In the genomic region with DNA sequence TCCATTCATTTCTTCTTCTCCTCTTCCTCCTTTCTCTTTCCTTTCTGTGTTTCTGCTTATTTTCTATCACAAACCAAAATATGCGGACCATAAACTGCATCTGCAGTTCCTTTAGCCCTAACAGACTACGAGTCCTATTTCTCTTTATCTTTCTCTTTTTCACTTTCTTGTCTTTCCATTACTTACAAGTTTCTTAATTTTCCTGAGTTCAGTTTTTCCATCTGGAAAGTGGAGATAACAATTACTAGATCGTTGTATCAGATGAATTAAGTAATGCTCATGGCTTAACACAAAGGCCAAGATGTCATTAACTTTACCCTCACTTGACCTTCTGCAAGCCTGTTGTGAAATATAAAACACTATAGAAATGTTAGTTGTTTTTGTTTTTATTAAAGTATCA, we compare ENCODE assay signal across 1 cellular context.
TF ChIP-seq lines count a peak whose summit lies in the region.

No MANE protein-coding gene starts in this region.

TF ChIP-seq in IMR-90, 13 proteins besides CTCF, POLR2A, EP300 and RAD21:
- no peak for TF ChIP-seq MAFK (IDR thresholded peaks at IDR 0.05; ENCODE audit: low read depth, low read length)
- TF ChIP-seq RFX5 (IDR thresholded peaks at IDR 0.05; ENCODE audit: low read depth, low read length) = no peak
- TF ChIP-seq, protein P1, sequence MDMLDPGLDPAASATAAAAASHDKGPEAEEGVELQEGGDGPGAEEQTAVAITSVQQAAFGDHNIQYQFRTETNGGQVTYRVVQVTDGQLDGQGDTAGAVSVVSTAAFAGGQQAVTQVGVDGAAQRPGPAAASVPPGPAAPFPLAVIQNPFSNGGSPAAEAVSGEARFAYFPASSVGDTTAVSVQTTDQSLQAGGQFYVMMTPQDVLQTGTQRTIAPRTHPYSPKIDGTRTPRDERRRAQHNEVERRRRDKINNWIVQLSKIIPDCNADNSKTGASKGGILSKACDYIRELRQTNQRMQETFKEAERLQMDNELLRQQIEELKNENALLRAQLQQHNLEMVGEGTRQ (IDR thresholded peaks at IDR 0.05; ENCODE audit: low read depth, low read length) = no peak
